ENCODE assay signal across 9 cellular contexts in the genomic region with DNA sequence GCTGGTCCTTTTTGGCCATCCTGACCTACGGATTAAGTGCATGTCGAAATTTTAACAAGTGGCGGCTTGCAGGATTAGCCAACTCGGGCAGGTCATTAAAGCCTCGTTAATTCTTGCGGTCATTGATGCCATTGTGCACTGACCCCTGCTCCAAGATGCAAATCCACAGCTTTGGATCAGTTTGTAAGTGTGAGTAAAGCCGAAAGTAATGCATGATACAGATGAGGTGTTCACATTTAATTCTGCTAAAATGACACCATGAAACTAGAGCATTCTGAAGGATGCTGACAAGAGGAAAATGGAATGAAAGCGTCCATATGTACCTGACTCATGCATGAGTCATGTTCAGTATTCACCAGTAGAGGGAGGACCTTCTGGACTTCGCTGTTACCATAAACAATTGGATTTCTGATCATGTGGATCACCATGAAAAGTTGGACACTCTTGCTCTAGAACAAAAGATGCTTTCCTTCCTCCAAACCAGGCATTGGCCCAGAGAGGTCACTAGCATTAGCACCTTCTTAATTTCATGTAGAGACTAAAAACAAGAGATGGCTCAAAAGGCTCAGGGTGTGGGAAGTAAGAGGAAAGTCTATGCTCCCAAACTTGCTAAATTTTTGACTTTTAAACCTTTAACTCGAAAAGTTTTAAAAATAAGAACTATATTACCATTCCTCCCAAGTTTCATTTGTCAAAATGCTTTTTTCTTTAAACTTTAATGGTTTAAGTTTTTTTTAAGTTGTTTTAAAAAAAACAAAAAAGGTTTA. TPM values are rescaled to one million over a fixed set of nuclear protein-coding genes. Genes with fewer than 3 reads are reported as not detected.
A peak's percentile ranks its signal among the peaks of the same experiment; 100 is the strongest.
DNase-seq lines count a peak whose midpoint lies in the region; ATAC-seq, FAIRE-seq and TF ChIP-seq lines count a peak whose summit lies in the region.
"Had no signal": no experiment of that assay in that cellular context is flagged by ENCODE, and none has a peak within 500 bp of the region (broad histone marks: within the 10 kb centered on the region; RNA-seq: fewer than 3 reads in every experiment).

No MANE protein-coding gene starts in this region.

- no peak overlapping the region for H2BK15ac ChIP-seq in H1 (ENCODE audit: low read length)
- no peak overlapping the region for H2BK15ac ChIP-seq in neuronal stem cell (ENCODE audit: low read length)

- no peak overlapping the region for H3K23ac ChIP-seq in H1 (ENCODE audit: insufficient read length)
- H3K23ac ChIP-seq in neuronal stem cell (ENCODE audit: low read depth, low read length, poor library complexity), result no peak overlapping the region

- H3K79me2 ChIP-seq in H1 (ENCODE audit: control insufficient read depth in 1 of 2, insufficient read depth in 2 of 2, low read length in 2 of 2), result no peaks in the 10 kb centered on the region

- H4K20me1 ChIP-seq in H1 (replicated peaks in 1 of 2; ENCODE audit: control insufficient read depth in 1 of 2, insufficient read depth in 2 of 2, low read length in 2 of 2), result no peaks in the 10 kb centered on the region

- H3K27ac ChIP-seq in heart left ventricle, result no peak overlapping the region
- no peak overlapping the region for H3K27ac ChIP-seq in H1 (ENCODE audit: low read depth, low read length)
- peak overlapping the region; percentile 88 for H3K27ac ChIP-seq in neuronal stem cell (replicated peaks; ENCODE audit: low read length)

- H3K36me3 ChIP-seq in heart left ventricle (no peaks in the 10 kb centered on the region), H1 (ENCODE audit: control insufficient read depth in 2 of 4, insufficient read depth in 4 of 4, low read length in 3 of 4) (no peaks in the 10 kb centered on the region), neuronal stem cell (replicated peaks in 1 of 2; ENCODE audit: control insufficient read depth in 2 of 2, insufficient read depth in 2 of 2, low read length in 2 of 2) (no peaks in the 10 kb centered on the region)

- H2BK5ac ChIP-seq in H1 (ENCODE audit: low read depth, low read length), result no peak overlapping the region
- H2BK5ac ChIP-seq in neuronal stem cell (ENCODE audit: low read length), result no peak overlapping the region

- H3K79me1 ChIP-seq in H1 (ENCODE audit: low read depth, low read length) (no peaks in the 10 kb centered on the region), neuronal stem cell (ENCODE audit: low read depth, low read length) (no peaks in the 10 kb centered on the region)

- no peak overlapping the region for H2BK20ac ChIP-seq in H1 (ENCODE audit: low read length)

- no peak overlapping the region for H4K8ac ChIP-seq in H1 (ENCODE audit: extremely low read depth, insufficient read depth, low read length)
- H4K8ac ChIP-seq in neuronal stem cell (ENCODE audit: low read depth, low read length), result no peak overlapping the region

- peaks cover 0 to 16% (median 0%) of the 10 kb centered on the region in 9 donors for H3K27me3 ChIP-seq in heart left ventricle
- H3K27me3 ChIP-seq in H1 (replicated peaks in 1 of 4; ENCODE audit: control insufficient read depth in 3 of 4, extremely low read depth in 1 of 4, insufficient read depth in 3 of 4, low read length in 3 of 4), result no peaks in the 10 kb centered on the region
- peaks cover 0 to 6% (median 0%) of the 10 kb centered on the region in 3 experiments for H3K27me3 ChIP-seq in neuronal stem cell (ENCODE audit: control insufficient read depth in 3 of 3, insufficient read depth in 3 of 3, low read depth in 1 of 3, low read length in 3 of 3)

- no peak for TF ChIP-seq EP300 in H1 (IDR thresholded peaks at IDR 0.05; ENCODE audit: borderline replicate concordance in 1 of 2, low read depth in 2 of 2, low read length in 2 of 2)

- WGBS in heart left ventricle, 4 donors, result 67 to 80% (median 78%) methylated on average over 10 of the region's 10 CpGs
- WGBS in H1 (ENCODE audit: extremely low coverage in 1 of 2, insufficient coverage in 1 of 2, insufficient read length in 1 of 2, insufficient replicate concordance in 2 of 2, low coverage in 1 of 2, low lambda C conversion rate in 2 of 2, missing lambda C conversion rate in 1 of 2), 2 experiments, result 79% methylated on average over 10 of the region's 10 CpGs; no CpG with 5 or more reads in 1 of the 2 experiments
- WGBS in neuronal stem cell (ENCODE audit: extremely low coverage in 2 of 2, insufficient read length in 2 of 2, insufficient replicate concordance in 1 of 2), 2 donors, result no CpG with 5 or more reads among the region's 10 CpGs

- H3K18ac ChIP-seq in H1 (ENCODE audit: extremely low read depth, low read length) (no peak overlapping the region), neuronal stem cell (ENCODE audit: low read length) (no peak overlapping the region)

- no peak overlapping the region for H2BK12ac ChIP-seq in H1 (ENCODE audit: low read depth, low read length)
- H2BK12ac ChIP-seq in neuronal stem cell (ENCODE audit: low read length), result no peak overlapping the region

- TF ChIP-seq RAD21 in H1 (IDR thresholded peaks at IDR 0.05 in 1 of 2, conservative IDR thresholded peaks at IDR 0.05 in 1 of 2; ENCODE audit: low read depth in 2 of 2, low read length in 2 of 2), result peak in 1 of 2 experiments; percentile 11; a peak in 1 of 4 replicates

- no peak for FAIRE-seq in H1 (lab: Jason Lieb, UNC)

- H3K56ac ChIP-seq in H1 (replicated peaks; ENCODE audit: insufficient read length, low read depth, low read length), result no peak overlapping the region

- H3K4ac ChIP-seq in H1 (replicated peaks; ENCODE audit: insufficient read length, low read depth, low read length) (no peak overlapping the region), neuronal stem cell (ENCODE audit: low read length) (no peak overlapping the region)

- H3K14ac ChIP-seq in H1 (ENCODE audit: insufficient read length) (no peak overlapping the region), neuronal stem cell (ENCODE audit: low read length) (no peak overlapping the region)

- no peak overlapping the region for H3K4me3 ChIP-seq in heart left ventricle
- H3K4me3 ChIP-seq in H1 (ENCODE audit: extremely low read depth in 1 of 4, insufficient read depth in 2 of 4, low read depth in 3 of 4, low read length in 4 of 4), result no peak overlapping the region
- H3K4me3 ChIP-seq in neuronal stem cell (ENCODE audit: low read length in 2 of 2), result no peak overlapping the region

- DNase-seq in heart left ventricle (no peak), left ventricle myocardium superior (no peak), NCI-H69 (lab: John Stamatoyannopoulos, UW) (peak; percentile 46), H1 (ENCODE audit: low read depth in 1 of 2, low spot score in 2 of 2) (no peak), neuronal stem cell (ENCODE audit: low spot score) (peak; percentile 59), NK-92 (lab: John Stamatoyannopoulos, UW; ENCODE audit: unreplicated experiment) (no peak), SIG-M5 treated with dmso at 0.1 percent for 504 hours (lab: John Stamatoyannopoulos, UW; ENCODE audit: unreplicated experiment) (no peak), COLO668 (lab: John Stamatoyannopoulos, UW; ENCODE audit: unreplicated experiment) (no peak)

- ATAC-seq in heart left ventricle (no peak), left ventricle myocardium superior (no peak)

- H4K91ac ChIP-seq in H1 (replicated peaks; ENCODE audit: insufficient read length, low read length) (no peak overlapping the region), neuronal stem cell (ENCODE audit: low read depth, low read length, poor library complexity) (no peak overlapping the region)

- POLR2A ChIA-PET in H1 (lab: Charles Lee; ENCODE audit: partially characterized antibody), result no interaction called here

- no peak overlapping the region for H2BK120ac ChIP-seq in H1 (replicated peaks; ENCODE audit: low read depth, low read length)
- no peak overlapping the region for H2BK120ac ChIP-seq in neuronal stem cell (ENCODE audit: low read depth, low read length)

- no peaks in the 10 kb centered on the region for H3K4me1 ChIP-seq in heart left ventricle
- H3K4me1 ChIP-seq in H1 (replicated peaks in 1 of 4; ENCODE audit: control insufficient read depth in 3 of 4, insufficient read depth in 4 of 4, low read length in 3 of 4), result no peaks in the 10 kb centered on the region; a peak in 1 of 7 replicates
- H3K4me1 ChIP-seq in neuronal stem cell (ENCODE audit: control insufficient read depth in 2 of 2, insufficient read depth in 1 of 2, low read depth in 1 of 2, low read length in 2 of 2), result peaks cover 0 to 16% of the 10 kb centered on the region in 2 donors

- no peaks in the 10 kb centered on the region; the same call in 1 of the 2 replicates for H3K23me2 ChIP-seq in H1 (ENCODE audit: low read depth, low read length)

- TF ChIP-seq POLR2A in heart left ventricle (IDR thresholded peaks at IDR 0.05) (no peak), H1 (IDR thresholded peaks at IDR 0.05; ENCODE audit: control extremely low read depth in 1 of 2, low read depth in 2 of 2, low read length in 2 of 2) (no peak)

- H3K4me2 ChIP-seq in H1 (ENCODE audit: insufficient read depth in 1 of 2, low read depth in 2 of 2, low read length in 2 of 2) (no peak overlapping the region), neuronal stem cell (ENCODE audit: insufficient read depth, low read length, poor library complexity, severe bottlenecking) (no peak overlapping the region)

- H2AFZ ChIP-seq in H1 (ENCODE audit: low read length) (no peak overlapping the region), neuronal stem cell (ENCODE audit: low read length) (peak overlapping the region; percentile 48)

- TF ChIP-seq CTCF in heart left ventricle (IDR thresholded peaks at IDR 0.05), result peak; percentile 18 to 58 (median 39)
- peak in 2 of 3 experiments; percentile 14 to 57; a peak in 2 of 4 replicates for TF ChIP-seq CTCF in H1 (IDR thresholded peaks at IDR 0.05; ENCODE audit: control extremely low read depth in 1 of 3, insufficient read depth in 1 of 3, low read depth in 1 of 3, low read length in 3 of 3)

- H3K9ac ChIP-seq in H1 (replicated peaks in 1 of 4; ENCODE audit: extremely low read depth in 1 of 4, low read depth in 3 of 4, low read length in 3 of 4) (no peak overlapping the region), neuronal stem cell (ENCODE audit: low read depth, low read length, poor library complexity) (no peak overlapping the region)

- H2AK5ac ChIP-seq in H1 (ENCODE audit: low read depth, low read length) (no peak overlapping the region), neuronal stem cell (ENCODE audit: low read depth, low read length) (no peak overlapping the region)

- intact Hi-C loops in heart left ventricle (cut with DNase I) (no loop called here), left ventricle myocardium superior (cut with micrococcal nuclease) (no loop called here)

- no peak overlapping the region for H4K5ac ChIP-seq in H1 (ENCODE audit: insufficient read length, low read depth, low read length)

- CTCF ChIA-PET in H1 (lab: Charles Lee; ENCODE audit: partially characterized antibody), result interaction anchor here (1.0 to 1.7 kb wide), 5 partner anchors 11 to 143 kb away, joined by 3 to 10 read pairs (median 3); no protein-coding TSS in a partner anchor

- H3K9me3 ChIP-seq in heart left ventricle, result no peaks in the 10 kb centered on the region
- H3K9me3 ChIP-seq in H1 (ENCODE audit: insufficient read depth in 2 of 2, low read depth in 1 of 2, low read length in 1 of 2), result no peaks in the 10 kb centered on the region
- H3K9me3 ChIP-seq in neuronal stem cell (replicated peaks in 1 of 2; ENCODE audit: control insufficient read depth in 2 of 2, insufficient read depth in 1 of 2, low read depth in 1 of 2, low read length in 2 of 2), result no peaks in the 10 kb centered on the region

RNA-seq across cellular contexts. Expression of a gene that starts 48.0 kb away (rescaled TPM):
- total RNA-seq in heart left ventricle (under 1 TPM in 8 of 9 donors, not detected in 1; 0.06 to 0.49 (median 0.20) TPM), left ventricle myocardium superior (0.22 TPM)
- polyA plus RNA-seq in heart left ventricle (under 1 TPM; 0.01 to 0.34 TPM), H1 (2011; rRNA removed) (0.02 TPM in 1 of 2 replicates, not detected in the other)
- total RNA-seq in H1 (2021; fragmentation: NEBNext Ultra II Directional; extraction: Animal tissue kit (Norgen Biotek cat#: 25700)), result not detected in 2 replicates
- polyA plus RNA-seq in H1 (2011; cell fraction: cytosol; rRNA removed), result not detected
- polyA plus RNA-seq in H1 (2011; cell fraction: nucleus; rRNA removed), result 0.03 TPM
- not detected in 4 replicates for polyA plus RNA-seq in H1 (2012, experiment 1 of 2)
- polyA plus RNA-seq in H1 (2012, experiment 2 of 2), result not detected
- not detected for polyA plus RNA-seq in H1 (2013, experiment 1 of 2)
- polyA plus RNA-seq in H1 (2013, experiment 2 of 2), result not detected
- polyA minus RNA-seq in H1 (2011; rRNA and poly(A)+ RNA removed), result not detected in 2 replicates
- polyA minus RNA-seq in H1 (2011; cell fraction: cytosol; rRNA and poly(A)+ RNA removed), result not detected
- polyA minus RNA-seq in H1 (2011; cell fraction: nucleus; rRNA and poly(A)+ RNA removed), result 0.10 TPM
- not detected for polyA plus RNA-seq in neuronal stem cell (2013, experiment 1 of 2)
- not detected for polyA plus RNA-seq in neuronal stem cell (2013, experiment 2 of 2)
- polyA plus RNA-seq: adipose tissue had no signal

RNA-seq across cellular contexts. Expression of a gene that starts 54.1 kb away (rescaled TPM):
- total RNA-seq in heart left ventricle (not detected), left ventricle myocardium superior (not detected)
- polyA plus RNA-seq in heart left ventricle (not detected), H1 (2011; rRNA removed) (0.06 TPM in 1 of 2 replicates, not detected in the other)
- total RNA-seq in H1 (2021; fragmentation: NEBNext Ultra II Directional; extraction: Animal tissue kit (Norgen Biotek cat#: 25700)), result not detected in 2 replicates
- polyA plus RNA-seq in H1 (2011; cell fraction: cytosol; rRNA removed), result not detected
- polyA plus RNA-seq in H1 (2011; cell fraction: nucleus; rRNA removed), result 0.30 TPM
- not detected in 4 replicates for polyA plus RNA-seq in H1 (2012, experiment 1 of 2)
- not detected for polyA plus RNA-seq in H1 (2012, experiment 2 of 2)
- 0.06 TPM for polyA plus RNA-seq in H1 (2013, experiment 1 of 2)
- not detected for polyA plus RNA-seq in H1 (2013, experiment 2 of 2)
- polyA minus RNA-seq in H1 (2011; rRNA and poly(A)+ RNA removed), result 0.25 TPM in 1 of 2 replicates, not detected in the other
- 1.0 TPM for polyA minus RNA-seq in H1 (2011; cell fraction: cytosol; rRNA and poly(A)+ RNA removed)
- not detected for polyA minus RNA-seq in H1 (2011; cell fraction: nucleus; rRNA and poly(A)+ RNA removed)
- not detected for polyA plus RNA-seq in neuronal stem cell (2013, experiment 1 of 2)
- not detected for polyA plus RNA-seq in neuronal stem cell (2013, experiment 2 of 2)
- polyA plus RNA-seq: adipose tissue had no signal

RNA-seq across cellular contexts. Expression of a gene that starts 56.3 kb away (rescaled TPM):
- total RNA-seq in heart left ventricle (1 to 10 TPM in 7 of 9 donors, under 1 TPM in 2; 0.63 to 5.5 (median 2.9) TPM), left ventricle myocardium superior (1.5 TPM)
- polyA plus RNA-seq in heart left ventricle (1 to 10 TPM in 1 of 2 donors, under 1 TPM in 1; 0.37 to 5.8 TPM), H1 (2011; rRNA removed) (0.12 and 0.30 TPM in 2 replicates)
- total RNA-seq in H1 (2021; fragmentation: NEBNext Ultra II Directional; extraction: Animal tissue kit (Norgen Biotek cat#: 25700)), result 0.36 and 0.52 TPM in 2 replicates
- 0.37 TPM for polyA plus RNA-seq in H1 (2011; cell fraction: cytosol; rRNA removed)
- polyA plus RNA-seq in H1 (2011; cell fraction: nucleus; rRNA removed), result 1.7 TPM
- polyA plus RNA-seq in H1 (2012, experiment 1 of 2), result 0.20 to 0.64 TPM (median 0.48 TPM) in 4 replicates
- not detected for polyA plus RNA-seq in H1 (2012, experiment 2 of 2)
- polyA plus RNA-seq in H1 (2013, experiment 1 of 2), result 0.12 TPM
- 0.55 TPM for polyA plus RNA-seq in H1 (2013, experiment 2 of 2)
- polyA minus RNA-seq in H1 (2011; rRNA and poly(A)+ RNA removed), result 0.09 TPM in 1 of 2 replicates, not detected in the other
- polyA minus RNA-seq in H1 (2011; cell fraction: cytosol; rRNA and poly(A)+ RNA removed), result not detected
- not detected for polyA minus RNA-seq in H1 (2011; cell fraction: nucleus; rRNA and poly(A)+ RNA removed)
- not detected for polyA plus RNA-seq in neuronal stem cell (2013, experiment 1 of 2)
- not detected for polyA plus RNA-seq in neuronal stem cell (2013, experiment 2 of 2)

Comparison
In these comparisons a context has a peak if more than half of its experiments do, and no peak if none do; other contexts are left out.
1. DNase-seq: peak in NCI-H69 (single experiment) and neuronal stem cell (single experiment); none in heart left ventricle (0 of 5), left ventricle myocardium superior (single experiment), H1 (0 of 2), NK-92 (single experiment), SIG-M5 treated with dmso at 0.1 percent for 504 hours (single experiment) and COLO668 (single experiment).